ENCODE assay signal across 8 cellular contexts in the genomic region with DNA sequence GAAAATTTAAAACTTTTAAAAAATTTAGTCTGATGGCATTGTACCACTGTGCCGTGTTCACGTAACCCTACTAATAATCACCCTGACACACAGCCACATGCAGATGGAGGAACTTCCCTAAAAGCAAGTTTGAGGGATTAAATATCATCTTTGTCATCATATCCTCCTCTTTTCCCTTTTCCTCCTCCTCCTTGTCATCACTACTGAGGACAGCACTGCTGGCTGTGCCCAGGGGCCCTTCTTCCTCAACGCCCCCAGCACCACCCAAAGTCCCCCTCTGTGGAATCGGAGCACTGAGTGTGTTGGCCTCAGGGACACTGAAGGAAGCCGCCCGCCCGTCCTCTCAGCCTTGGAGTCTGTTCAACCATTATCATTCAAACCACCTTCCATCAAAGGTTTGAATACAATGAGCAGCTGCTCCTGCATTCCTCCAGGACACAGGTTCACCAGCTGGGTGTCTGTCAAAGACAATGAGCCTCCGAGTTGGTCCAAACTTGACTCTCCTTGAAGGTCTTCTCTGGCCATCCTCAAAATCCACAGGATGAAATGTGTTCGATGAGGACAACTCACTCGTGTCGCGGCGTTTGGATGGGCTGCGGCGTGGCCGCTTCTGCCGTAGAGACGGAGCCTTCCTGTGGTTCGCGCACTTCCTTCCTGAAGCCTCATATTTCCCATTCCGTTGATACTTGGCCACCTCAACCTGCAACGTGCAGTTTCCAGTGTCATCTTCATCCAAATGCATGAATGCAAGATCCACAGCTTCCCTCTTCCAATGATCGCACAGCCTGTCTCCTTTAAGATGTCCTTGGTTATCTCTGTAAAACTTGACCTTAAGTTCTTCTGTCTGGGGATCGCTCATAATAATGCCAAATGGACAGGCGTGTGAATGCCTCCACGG. TPM values are rescaled to one million over a fixed set of nuclear protein-coding genes. Genes with fewer than 3 reads are reported as not detected.
DNase-seq lines count a peak whose midpoint lies in the region; ATAC-seq and TF ChIP-seq lines count a peak whose summit lies in the region.

No MANE protein-coding gene starts in this region.

- H2BK120ac ChIP-seq in IMR-90 (ENCODE audit: low read depth, low read length), result peak overlapping the region; percentile 83

- peak overlapping the region; percentile 91 for H3K27ac Mint-ChIP-seq in activated CD8-positive, alpha-beta T cell treated with anti-CD3 and anti-CD28 coated beads for 36 hours

- BruUV-seq in IMR-90 (replicated peaks; lab: Mats Ljungman, UMichigan), result no TSS peak

- peak; percentile 29 for ATAC-seq in DND-41 (ENCODE audit: insufficient read depth, low read depth)
- ATAC-seq in IMR-90 (ENCODE audit: low read depth), result no peak
- ATAC-seq in activated CD8-positive, alpha-beta T cell treated with anti-CD3 and anti-CD28 coated beads for 36 hours, result peak; percentile 9

- peaks cover 15% of the 10 kb centered on the region for H3K79me2 ChIP-seq in DND-41 (ENCODE audit: insufficient read depth, low read length)

- no peak for TF ChIP-seq POLR2A in IMR-90 (IDR thresholded peaks at IDR 0.05; ENCODE audit: low read depth, low read length)

- intact Hi-C loops in IMR-90 (cut with micrococcal nuclease), result no loop called here
- intact Hi-C loops in activated CD8-positive, alpha-beta T cell treated with anti-CD3 and anti-CD28 coated beads for 36 hours (cut with micrococcal nuclease), result no loop called here

- TF ChIP-seq RAD21 in IMR-90 (IDR thresholded peaks at IDR 0.05; ENCODE audit: low read length), result no peak

- in situ Hi-C loops in IMR-90 (cut with MboI; ENCODE audit: low sequenced_read_pairs) (no loop called here), G401 (cut with HindIII; ENCODE audit: low sequenced_read_pairs) (no loop called here)

- H4K20me1 ChIP-seq in DND-41 (ENCODE audit: insufficient read depth, low read length) (no peaks in the 10 kb centered on the region), IMR-90 (ENCODE audit: insufficient read depth, low read length) (no peaks in the 10 kb centered on the region)

- H3K4me3 ChIP-seq in DND-41 (ENCODE audit: low read depth in 1 of 2, low read length in 2 of 2) (peak overlapping the region; percentile 23 to 60; a peak in 3 of 4 replicates), IMR-90 (ENCODE audit: insufficient read depth, low read depth, low read length) (peak overlapping the region; percentile 31), fibroblast of villous mesenchyme (ENCODE audit: low read depth, low read length) (peak overlapping the region; percentile 63), skin epidermis (peak overlapping the region; percentile 25 to 59 (median 46))

- H3K9me3 Mint-ChIP-seq in activated CD8-positive, alpha-beta T cell treated with anti-CD3 and anti-CD28 coated beads for 36 hours, result no peaks in the 10 kb centered on the region

- dilution Hi-C loops in IMR-90 (cut with HindIII; ENCODE audit: low sequenced_read_pairs, unreplicated experiment), result no loop called here

- H4K91ac ChIP-seq in IMR-90 (ENCODE audit: insufficient read depth, low read depth, low read length), result peak overlapping the region; percentile 89

- peak overlapping the region; percentile 91 for H3K23ac ChIP-seq in IMR-90 (ENCODE audit: low read depth, low read length)

- peak overlapping the region; percentile 94 for H2AK9ac ChIP-seq in IMR-90 (replicated peaks; ENCODE audit: low read depth, low read length, poor library complexity)

- H3K4me2 ChIP-seq in DND-41 (ENCODE audit: insufficient read depth, low read length) (peak overlapping the region; percentile 69), IMR-90 (ENCODE audit: low read depth, low read length) (peak overlapping the region; percentile 33)

- H3K4ac ChIP-seq in IMR-90 (ENCODE audit: low read depth, low read length), result peak overlapping the region; percentile 99

- POLR2A ChIA-PET in IMR-90 (lab: Charles Lee; ENCODE audit: unreplicated experiment), result no interaction called here
- POLR2A ChIA-PET in activated CD8-positive, alpha-beta T cell treated with anti-CD3 and anti-CD28 coated beads for 36 hours (lab: Charles Lee), result interaction anchor here (0.7 to 1.5 kb wide), 5 partner anchors 15 to 256 kb away, joined by 3 to 4 read pairs (median 3); a partner anchor contains a TSS

- peak overlapping the region; percentile 83 for H4K5ac ChIP-seq in IMR-90 (ENCODE audit: low read depth, low read length)

- peaks cover 57% of the 10 kb centered on the region for H3K4me1 ChIP-seq in DND-41 (ENCODE audit: insufficient read depth, low read length)
- peaks cover 12% of the 10 kb centered on the region for H3K4me1 ChIP-seq in IMR-90 (ENCODE audit: control insufficient read depth, insufficient read depth, low read length)

- H2BK5ac ChIP-seq in IMR-90 (ENCODE audit: low read depth, low read length, poor library complexity, severe bottlenecking), result peak overlapping the region; percentile 73

- H3K18ac ChIP-seq in IMR-90 (ENCODE audit: low read depth, low read length), result peak overlapping the region; percentile 50

- H3K9ac ChIP-seq in DND-41 (ENCODE audit: low read depth, low read length), result peak overlapping the region; percentile 58
- H3K9ac ChIP-seq in IMR-90 (ENCODE audit: low read depth, low read length), result peak overlapping the region; percentile 32

- CTCF ChIA-PET in IMR-90 (lab: Yijun Ruan, JAX), result interaction anchor here (1.1 kb wide), 1 partner anchor 21 kb away, joined by 3 read pairs; no protein-coding TSS in a partner anchor
- CTCF ChIA-PET in activated CD8-positive, alpha-beta T cell treated with anti-CD3 and anti-CD28 coated beads for 36 hours (lab: Charles Lee), result interaction anchor here (0.9 to 1.3 kb wide), 4 partner anchors 21 to 273 kb away, joined by 3 to 4 read pairs (median 3); no protein-coding TSS in a partner anchor

- H3K36me3 ChIP-seq in DND-41 (ENCODE audit: insufficient read depth, low read length) (peaks cover 4% of the 10 kb centered on the region; the same call in 1 of the 2 replicates), IMR-90 (ENCODE audit: control insufficient read depth, insufficient read depth, low read length) (no peaks in the 10 kb centered on the region)

- DNase-seq in DND-41 (peak; percentile 64), IMR-90 (no peak), fibroblast of villous mesenchyme (ENCODE audit: low read depth) (peak; percentile 20), islet precursor cell (no peak), hippocampal formation (lab: John Stamatoyannopoulos, UW) (no peak), G401 (ENCODE audit: low spot score) (no peak)
- peak; percentile 46 for DNase-seq in activated CD8-positive, alpha-beta T cell treated with anti-CD3 and anti-CD28 coated beads for 36 hours

- peaks cover 7% of the 10 kb centered on the region; the same call in 1 of the 2 replicates for H3K9me1 ChIP-seq in IMR-90 (ENCODE audit: insufficient read depth, low read length)

- peaks cover 47% of the 10 kb centered on the region for H3K4me1 Mint-ChIP-seq in activated CD8-positive, alpha-beta T cell treated with anti-CD3 and anti-CD28 coated beads for 36 hours (ENCODE audit: low read depth)

- peak overlapping the region; percentile 78 for H3K4me3 Mint-ChIP-seq in activated CD8-positive, alpha-beta T cell treated with anti-CD3 and anti-CD28 coated beads for 36 hours

- WGBS in IMR-90 (ENCODE audit: extremely low coverage in 2 of 2, insufficient read length in 1 of 2), 2 experiments, result 90% methylated on average over 16 of the region's 26 CpGs; no CpG with 5 or more reads in 1 of the 2 experiments

- H4K8ac ChIP-seq in IMR-90 (ENCODE audit: low read depth in 2 of 2, low read length in 2 of 2), result peak overlapping the region; percentile 97 to 100

- peaks cover 16 to 26% of the 10 kb centered on the region in 2 experiments for H3K79me1 ChIP-seq in IMR-90 (ENCODE audit: low read depth in 1 of 2, low read length in 2 of 2)

- peak overlapping the region; percentile 68 for H2AK5ac ChIP-seq in IMR-90 (ENCODE audit: low read depth, low read length)

- H2BK20ac ChIP-seq in IMR-90 (ENCODE audit: low read depth, low read length), result peak overlapping the region; percentile 79

- no peak for TF ChIP-seq CTCF in DND-41 (IDR thresholded peaks at IDR 0.05; ENCODE audit: borderline replicate concordance, extremely low read depth, low read length, poor library complexity, severe bottlenecking)
- no peak for TF ChIP-seq CTCF in IMR-90 (conservative IDR thresholded peaks at IDR 0.05; ENCODE audit: low read depth, low read length)
- no peak for TF ChIP-seq CTCF in activated CD8-positive, alpha-beta T cell treated with anti-CD3 and anti-CD28 coated beads for 36 hours (IDR thresholded peaks at IDR 0.05)
- no peak for TF ChIP-seq CTCF in fibroblast of villous mesenchyme (IDR thresholded peaks at IDR 0.05; ENCODE audit: insufficient read depth, low read depth, low read length)

- H3K27me3 ChIP-seq in DND-41 (ENCODE audit: insufficient read depth, low read length, poor library complexity) (no peaks in the 10 kb centered on the region), IMR-90 (ENCODE audit: control insufficient read depth, insufficient read depth, low read length) (no peaks in the 10 kb centered on the region)

- peak overlapping the region; percentile 75 for H3K14ac ChIP-seq in IMR-90 (replicated peaks; ENCODE audit: low read depth, low read length)

- H3K9me3 ChIP-seq in DND-41 (ENCODE audit: insufficient read depth, low read length, severe bottlenecking), result no peaks in the 10 kb centered on the region
- H3K9me3 ChIP-seq in IMR-90 (ENCODE audit: control insufficient read depth, insufficient read depth, low read length), result no peaks in the 10 kb centered on the region

- H2AFZ ChIP-seq in DND-41 (ENCODE audit: low read depth, low read length), result peak overlapping the region; percentile 66
- peak overlapping the region; percentile 96 for H2AFZ ChIP-seq in IMR-90 (replicated peaks; ENCODE audit: low read length, poor library complexity)

- H3K36me3 Mint-ChIP-seq in activated CD8-positive, alpha-beta T cell treated with anti-CD3 and anti-CD28 coated beads for 36 hours (ENCODE audit: low read depth), result peaks cover 41% of the 10 kb centered on the region

- H3K27me3 Mint-ChIP-seq in activated CD8-positive, alpha-beta T cell treated with anti-CD3 and anti-CD28 coated beads for 36 hours, result no peaks in the 10 kb centered on the region

- H3K56ac ChIP-seq in IMR-90 (ENCODE audit: extremely low read depth, insufficient read depth, low read length), result peak overlapping the region; percentile 35

- H3K27ac ChIP-seq in DND-41 (ENCODE audit: low read length) (peak overlapping the region; percentile 85), IMR-90 (ENCODE audit: insufficient read depth, low read length) (peak overlapping the region; percentile 68), skin epidermis (peak overlapping the region; percentile 0 to 96 (median 89))

- peak overlapping the region; percentile 52 for H2BK15ac ChIP-seq in IMR-90 (ENCODE audit: low read depth, low read length)

RNA-seq across cellular contexts. Expression of a gene that starts 23.3 kb away (rescaled TPM):
- total RNA-seq in IMR-90 (2012; rRNA removed) (59.4 and 72.1 TPM in 2 replicates), fibroblast of villous mesenchyme (7.4 and 12.1 TPM in 2 replicates)
- 41.9 and 42.5 TPM in 2 replicates for polyA plus RNA-seq in IMR-90 (2012; rRNA removed)
- 31.1 and 51.6 TPM in 2 replicates for polyA plus RNA-seq in IMR-90 (2012; cell fraction: cytosol; rRNA removed)
- polyA plus RNA-seq in IMR-90 (2012; cell fraction: nucleus; rRNA removed; ENCODE audit: low replicate concordance), result 13.5 and 24.4 TPM in 2 replicates
- total RNA-seq in activated CD8-positive, alpha-beta T cell treated with anti-CD3 and anti-CD28 coated beads for 36 hours, result 10 to 100 TPM; 23.8 to 24.7 TPM
- total RNA-seq in G401 (2014; rRNA removed; shearing (Covaris generic)), result 159 and 203 TPM in 2 replicates

RNA-seq across cellular contexts. Expression of a gene that starts 45.3 kb away (rescaled TPM):
- total RNA-seq in IMR-90 (2012; rRNA removed) (25.6 and 28.6 TPM in 2 replicates), fibroblast of villous mesenchyme (25.4 and 28.5 TPM in 2 replicates)
- 11.9 and 12.6 TPM in 2 replicates for polyA plus RNA-seq in IMR-90 (2012; rRNA removed)
- 4.5 and 7.2 TPM in 2 replicates for polyA plus RNA-seq in IMR-90 (2012; cell fraction: cytosol; rRNA removed)
- polyA plus RNA-seq in IMR-90 (2012; cell fraction: nucleus; rRNA removed; ENCODE audit: low replicate concordance), result 9.3 and 27.5 TPM in 2 replicates
- 1 to 10 TPM; 8.8 to 9.0 TPM for total RNA-seq in activated CD8-positive, alpha-beta T cell treated with anti-CD3 and anti-CD28 coated beads for 36 hours
- total RNA-seq in G401 (2014; rRNA removed; shearing (Covaris generic)), result 18.8 and 19.0 TPM in 2 replicates

RNA-seq across cellular contexts. Expression of a gene that starts 51.6 kb away (rescaled TPM):
- total RNA-seq in IMR-90 (2012; rRNA removed) (37.1 and 60.3 TPM in 2 replicates), fibroblast of villous mesenchyme (96.3 and 122 TPM in 2 replicates)
- 78.7 and 91.1 TPM in 2 replicates for polyA plus RNA-seq in IMR-90 (2012; rRNA removed)
- polyA plus RNA-seq in IMR-90 (2012; cell fraction: cytosol; rRNA removed), result 74.7 and 123 TPM in 2 replicates
- polyA plus RNA-seq in IMR-90 (2012; cell fraction: nucleus; rRNA removed; ENCODE audit: low replicate concordance), result 93.6 and 162 TPM in 2 replicates
- 10 to 100 TPM; 52.2 to 53.8 TPM for total RNA-seq in activated CD8-positive, alpha-beta T cell treated with anti-CD3 and anti-CD28 coated beads for 36 hours
- total RNA-seq in G401 (2014; rRNA removed; shearing (Covaris generic)), result 128 and 147 TPM in 2 replicates

Comparison
In these comparisons a context has a peak if more than half of its experiments do, and no peak if none do; other contexts are left out.
1. DNase-seq: peak in DND-41 (single experiment), activated CD8-positive, alpha-beta T cell treated with anti-CD3 and anti-CD28 coated beads for 36 hours (single experiment) and fibroblast of villous mesenchyme (single experiment); none in IMR-90 (single experiment), islet precursor cell (single experiment), hippocampal formation (0 of 2) and G401 (single experiment).
2. Peak in every context shown above with its lines, with median percentiles within 50 percentile points of each other: H3K27ac ChIP-seq and H3K4me3 ChIP-seq.